26 cellular contexts compared by ENCODE assay signal in genomic region chr3:13688824-13689223, GRCh38.
"Had no signal": no experiment of that assay in that cellular context is flagged by ENCODE, and none has a peak within 500 bp of the region (broad histone marks: within the 10 kb centered on the region; RNA-seq: fewer than 3 reads in every experiment).

No MANE protein-coding gene starts in this region.

- H2AFZ ChIP-seq: parathyroid adenoma had no signal

- H3K27ac ChIP-seq: colonic mucosa, esophagus squamous epithelium, heart right ventricle, left lung, neutrophil, parathyroid adenoma, right lobe of liver, stomach, testis, tibial artery had no signal

- H3K79me2 ChIP-seq: parathyroid adenoma had no signal

- H3K9ac ChIP-seq: parathyroid adenoma had no signal

- H3K9me3 ChIP-seq: colonic mucosa, esophagus squamous epithelium, left lung, mucosa of descending colon, neutrophil, right lobe of liver, testis had no signal

- H3K4me3 ChIP-seq: colonic mucosa, esophagus squamous epithelium, heart right ventricle, left lung, mucosa of descending colon, right lobe of liver, stomach, testis, tibial artery had no signal

- H3K4me1 ChIP-seq: colonic mucosa, esophagus squamous epithelium, heart right ventricle, left lung, parathyroid adenoma, right lobe of liver, stomach, testis, tibial artery had no signal

- FAIRE-seq: endometrium, islet of Langerhans, small intestine had no signal

- DNase-seq: colonic mucosa; effector memory CD8-positive, alpha-beta T cell; erythroblast; esophagus squamous epithelium; foreskin melanocyte; glutamatergic neuron; heart right ventricle; hippocampal formation; left cardiac atrium; left lung; mesenchymal stem cell; mucosa of descending colon; naive B cell; right lobe of liver; small intestine; stimulated activated CD4-positive, alpha-beta T cell treated with anti-CD3 and anti-CD28 coated beads, Interleukin-15, amount 100 ng/mL, for 24 hours; stimulated activated CD4-positive, alpha-beta T cell treated with anti-CD3 and anti-CD28 coated beads, Interleukin-2, amount 100 ng/mL, for 48 hours; stimulated activated naive CD4-positive, alpha-beta T cell treated with Interleukin-2 at 50 U/mL for 16 hours; stomach; testis; tibial artery had no signal

- ATAC-seq: effector memory CD8-positive, alpha-beta T cell; left cardiac atrium; left lung; mucosa of descending colon; right lobe of liver; stimulated activated effector memory CD8-positive, alpha-beta T cell treated with anti-CD3 and anti-CD28 coated beads, Interleukin-12 subunit alpha, Interleukin-12 subunit beta, amount 100 ng/mL, for 72 hours had no signal

- H3K36me3 ChIP-seq: colonic mucosa, esophagus squamous epithelium, heart right ventricle, left lung, neutrophil, right lobe of liver, stomach, tibial artery had no signal

- H3K27me3 ChIP-seq: colonic mucosa, neutrophil, right lobe of liver, testis had no signal
